Comparison of ENCODE assay signal across 1 cellular context in the genomic region with DNA sequence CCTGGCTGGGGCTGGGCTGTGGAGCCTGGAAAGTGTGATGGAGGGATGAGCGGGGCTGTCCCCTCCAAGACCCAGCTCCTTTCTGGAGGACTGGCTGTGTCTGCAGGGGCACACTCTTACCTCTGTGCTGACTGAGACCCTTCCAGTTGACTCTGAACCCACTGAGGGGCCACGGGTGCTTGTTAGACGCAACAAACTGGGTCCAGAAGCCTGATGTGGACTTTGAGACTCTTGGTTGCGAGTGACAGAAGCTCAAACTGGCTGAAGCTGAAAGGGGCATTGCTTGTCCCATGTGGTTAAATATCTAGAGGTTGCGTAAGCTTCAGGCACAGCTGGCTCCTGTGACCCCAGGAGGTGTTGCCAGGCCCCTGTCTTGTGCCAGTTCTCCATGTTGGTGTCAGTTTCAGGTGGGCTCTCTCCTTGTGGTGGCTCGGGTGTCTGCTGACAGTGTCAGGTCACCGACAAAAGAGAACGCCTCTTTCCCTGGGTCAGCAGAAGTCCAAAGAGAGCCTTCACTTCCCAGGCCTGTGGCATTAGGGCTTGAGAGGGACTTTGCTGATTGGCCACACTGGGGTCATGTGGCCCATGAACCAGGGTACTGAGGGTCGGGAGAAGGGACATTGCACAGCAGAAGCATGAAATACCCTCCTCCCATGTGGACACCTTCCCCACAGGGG.
TF ChIP-seq lines count a peak whose summit lies in the region.

No MANE protein-coding gene starts in this region.

TF ChIP-seq in HepG2, 621 proteins besides CTCF, POLR2A, EP300 and RAD21 (continued from another document and continues in another):
- TF ChIP-seq, protein P1, sequence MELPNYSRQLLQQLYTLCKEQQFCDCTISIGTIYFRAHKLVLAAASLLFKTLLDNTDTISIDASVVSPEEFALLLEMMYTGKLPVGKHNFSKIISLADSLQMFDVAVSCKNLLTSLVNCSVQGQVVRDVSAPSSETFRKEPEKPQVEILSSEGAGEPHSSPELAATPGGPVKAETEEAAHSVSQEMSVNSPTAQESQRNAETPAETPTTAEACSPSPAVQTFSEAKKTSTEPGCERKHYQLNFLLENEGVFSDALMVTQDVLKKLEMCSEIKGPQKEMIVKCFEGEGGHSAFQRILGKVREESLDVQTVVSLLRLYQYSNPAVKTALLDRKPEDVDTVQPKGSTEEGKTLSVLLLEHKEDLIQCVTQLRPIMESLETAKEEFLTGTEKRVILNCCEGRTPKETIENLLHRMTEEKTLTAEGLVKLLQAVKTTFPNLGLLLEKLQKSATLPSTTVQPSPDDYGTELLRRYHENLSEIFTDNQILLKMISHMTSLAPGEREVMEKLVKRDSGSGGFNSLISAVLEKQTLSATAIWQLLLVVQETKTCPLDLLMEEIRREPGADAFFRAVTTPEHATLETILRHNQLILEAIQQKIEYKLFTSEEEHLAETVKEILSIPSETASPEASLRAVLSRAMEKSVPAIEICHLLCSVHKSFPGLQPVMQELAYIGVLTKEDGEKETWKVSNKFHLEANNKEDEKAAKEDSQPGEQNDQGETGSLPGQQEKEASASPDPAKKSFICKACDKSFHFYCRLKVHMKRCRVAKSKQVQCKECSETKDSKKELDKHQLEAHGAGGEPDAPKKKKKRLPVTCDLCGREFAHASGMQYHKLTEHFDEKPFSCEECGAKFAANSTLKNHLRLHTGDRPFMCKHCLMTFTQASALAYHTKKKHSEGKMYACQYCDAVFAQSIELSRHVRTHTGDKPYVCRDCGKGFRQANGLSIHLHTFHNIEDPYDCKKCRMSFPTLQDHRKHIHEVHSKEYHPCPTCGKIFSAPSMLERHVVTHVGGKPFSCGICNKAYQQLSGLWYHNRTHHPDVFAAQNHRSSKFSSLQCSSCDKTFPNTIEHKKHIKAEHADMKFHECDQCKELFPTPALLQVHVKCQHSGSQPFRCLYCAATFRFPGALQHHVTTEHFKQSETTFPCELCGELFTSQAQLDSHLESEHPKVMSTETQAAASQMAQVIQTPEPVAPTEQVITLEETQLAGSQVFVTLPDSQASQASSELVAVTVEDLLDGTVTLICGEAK (IDR thresholded peaks at IDR 0.05), result no peak
- TF ChIP-seq, protein P1 (CRISPR knock-in tag; IDR thresholded peaks at IDR 0.05), result no peak; the same call in 1 of the 2 replicates
- TF ChIP-seq, protein P2, sequence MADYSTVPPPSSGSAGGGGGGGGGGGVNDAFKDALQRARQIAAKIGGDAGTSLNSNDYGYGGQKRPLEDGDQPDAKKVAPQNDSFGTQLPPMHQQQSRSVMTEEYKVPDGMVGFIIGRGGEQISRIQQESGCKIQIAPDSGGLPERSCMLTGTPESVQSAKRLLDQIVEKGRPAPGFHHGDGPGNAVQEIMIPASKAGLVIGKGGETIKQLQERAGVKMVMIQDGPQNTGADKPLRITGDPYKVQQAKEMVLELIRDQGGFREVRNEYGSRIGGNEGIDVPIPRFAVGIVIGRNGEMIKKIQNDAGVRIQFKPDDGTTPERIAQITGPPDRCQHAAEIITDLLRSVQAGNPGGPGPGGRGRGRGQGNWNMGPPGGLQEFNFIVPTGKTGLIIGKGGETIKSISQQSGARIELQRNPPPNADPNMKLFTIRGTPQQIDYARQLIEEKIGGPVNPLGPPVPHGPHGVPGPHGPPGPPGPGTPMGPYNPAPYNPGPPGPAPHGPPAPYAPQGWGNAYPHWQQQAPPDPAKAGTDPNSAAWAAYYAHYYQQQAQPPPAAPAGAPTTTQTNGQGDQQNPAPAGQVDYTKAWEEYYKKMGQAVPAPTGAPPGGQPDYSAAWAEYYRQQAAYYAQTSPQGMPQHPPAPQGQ (CRISPR knock-in tag; IDR thresholded peaks at IDR 0.05; ENCODE audit: borderline replicate concordance), result no peak
- no peak for TF ChIP-seq KLF12 (CRISPR knock-in tag; IDR thresholded peaks at IDR 0.05; ENCODE audit: borderline replicate concordance)
- no peak for TF ChIP-seq ZNF747 (CRISPR knock-in tag; IDR thresholded peaks at IDR 0.05; ENCODE audit: borderline replicate concordance)
- 0 out of 2 replicates have a peak, but pooled peaks have one; percentile 26 for TF ChIP-seq FOXK2 (IDR thresholded peaks at IDR 0.05)
- TF ChIP-seq, protein P3, sequence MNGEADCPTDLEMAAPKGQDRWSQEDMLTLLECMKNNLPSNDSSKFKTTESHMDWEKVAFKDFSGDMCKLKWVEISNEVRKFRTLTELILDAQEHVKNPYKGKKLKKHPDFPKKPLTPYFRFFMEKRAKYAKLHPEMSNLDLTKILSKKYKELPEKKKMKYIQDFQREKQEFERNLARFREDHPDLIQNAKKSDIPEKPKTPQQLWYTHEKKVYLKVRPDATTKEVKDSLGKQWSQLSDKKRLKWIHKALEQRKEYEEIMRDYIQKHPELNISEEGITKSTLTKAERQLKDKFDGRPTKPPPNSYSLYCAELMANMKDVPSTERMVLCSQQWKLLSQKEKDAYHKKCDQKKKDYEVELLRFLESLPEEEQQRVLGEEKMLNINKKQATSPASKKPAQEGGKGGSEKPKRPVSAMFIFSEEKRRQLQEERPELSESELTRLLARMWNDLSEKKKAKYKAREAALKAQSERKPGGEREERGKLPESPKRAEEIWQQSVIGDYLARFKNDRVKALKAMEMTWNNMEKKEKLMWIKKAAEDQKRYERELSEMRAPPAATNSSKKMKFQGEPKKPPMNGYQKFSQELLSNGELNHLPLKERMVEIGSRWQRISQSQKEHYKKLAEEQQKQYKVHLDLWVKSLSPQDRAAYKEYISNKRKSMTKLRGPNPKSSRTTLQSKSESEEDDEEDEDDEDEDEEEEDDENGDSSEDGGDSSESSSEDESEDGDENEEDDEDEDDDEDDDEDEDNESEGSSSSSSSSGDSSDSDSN (CRISPR knock-in tag; IDR thresholded peaks at IDR 0.05), result no peak; the same call in 1 of the 2 replicates
- TF ChIP-seq KLF11 (CRISPR knock-in tag; IDR thresholded peaks at IDR 0.05), result 0 out of 2 replicates have a peak, but pooled peaks have one; percentile 70
- TF ChIP-seq, protein P4, sequence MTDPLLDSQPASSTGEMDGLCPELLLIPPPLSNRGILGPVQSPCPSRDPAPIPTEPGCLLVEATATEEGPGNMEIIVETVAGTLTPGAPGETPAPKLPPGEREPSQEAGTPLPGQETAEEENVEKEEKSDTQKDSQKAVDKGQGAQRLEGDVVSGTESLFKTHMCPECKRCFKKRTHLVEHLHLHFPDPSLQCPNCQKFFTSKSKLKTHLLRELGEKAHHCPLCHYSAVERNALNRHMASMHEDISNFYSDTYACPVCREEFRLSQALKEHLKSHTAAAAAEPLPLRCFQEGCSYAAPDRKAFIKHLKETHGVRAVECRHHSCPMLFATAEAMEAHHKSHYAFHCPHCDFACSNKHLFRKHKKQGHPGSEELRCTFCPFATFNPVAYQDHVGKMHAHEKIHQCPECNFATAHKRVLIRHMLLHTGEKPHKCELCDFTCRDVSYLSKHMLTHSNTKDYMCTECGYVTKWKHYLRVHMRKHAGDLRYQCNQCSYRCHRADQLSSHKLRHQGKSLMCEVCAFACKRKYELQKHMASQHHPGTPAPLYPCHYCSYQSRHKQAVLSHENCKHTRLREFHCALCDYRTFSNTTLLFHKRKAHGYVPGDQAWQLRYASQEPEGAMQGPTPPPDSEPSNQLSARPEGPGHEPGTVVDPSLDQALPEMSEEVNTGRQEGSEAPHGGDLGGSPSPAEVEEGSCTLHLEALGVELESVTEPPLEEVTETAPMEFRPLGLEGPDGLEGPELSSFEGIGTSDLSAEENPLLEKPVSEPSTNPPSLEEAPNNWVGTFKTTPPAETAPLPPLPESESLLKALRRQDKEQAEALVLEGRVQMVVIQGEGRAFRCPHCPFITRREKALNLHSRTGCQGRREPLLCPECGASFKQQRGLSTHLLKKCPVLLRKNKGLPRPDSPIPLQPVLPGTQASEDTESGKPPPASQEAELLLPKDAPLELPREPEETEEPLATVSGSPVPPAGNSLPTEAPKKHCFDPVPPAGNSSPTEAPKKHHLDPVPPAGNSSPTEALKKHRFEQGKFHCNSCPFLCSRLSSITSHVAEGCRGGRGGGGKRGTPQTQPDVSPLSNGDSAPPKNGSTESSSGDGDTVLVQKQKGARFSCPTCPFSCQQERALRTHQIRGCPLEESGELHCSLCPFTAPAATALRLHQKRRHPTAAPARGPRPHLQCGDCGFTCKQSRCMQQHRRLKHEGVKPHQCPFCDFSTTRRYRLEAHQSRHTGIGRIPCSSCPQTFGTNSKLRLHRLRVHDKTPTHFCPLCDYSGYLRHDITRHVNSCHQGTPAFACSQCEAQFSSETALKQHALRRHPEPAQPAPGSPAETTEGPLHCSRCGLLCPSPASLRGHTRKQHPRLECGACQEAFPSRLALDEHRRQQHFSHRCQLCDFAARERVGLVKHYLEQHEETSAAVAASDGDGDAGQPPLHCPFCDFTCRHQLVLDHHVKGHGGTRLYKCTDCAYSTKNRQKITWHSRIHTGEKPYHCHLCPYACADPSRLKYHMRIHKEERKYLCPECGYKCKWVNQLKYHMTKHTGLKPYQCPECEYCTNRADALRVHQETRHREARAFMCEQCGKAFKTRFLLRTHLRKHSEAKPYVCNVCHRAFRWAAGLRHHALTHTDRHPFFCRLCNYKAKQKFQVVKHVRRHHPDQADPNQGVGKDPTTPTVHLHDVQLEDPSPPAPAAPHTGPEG (CRISPR knock-in tag; IDR thresholded peaks at IDR 0.05), result no peak
- TF ChIP-seq RORA (CRISPR knock-in tag; IDR thresholded peaks at IDR 0.05), result no peak
- TF ChIP-seq ASH2L (IDR thresholded peaks at IDR 0.05; ENCODE audit: insufficient read length, low read depth, low read length), result peak; percentile 24
- no peak for TF ChIP-seq ZNF672 (CRISPR knock-in tag; IDR thresholded peaks at IDR 0.05)
- peak; percentile 69; the same call in 1 of the 2 replicates for TF ChIP-seq SPEN (CRISPR knock-in tag; IDR thresholded peaks at IDR 0.05; ENCODE audit: low read depth)
- TF ChIP-seq ZNF274 (CRISPR knock-in tag; IDR thresholded peaks at IDR 0.05), result 0 out of 2 replicates have a peak, but pooled peaks have one; percentile 55
- peak; percentile 43; the same call in 1 of the 2 replicates for TF ChIP-seq PHF20 (CRISPR knock-in tag; IDR thresholded peaks at IDR 0.05)
- TF ChIP-seq CHCHD3 (CRISPR knock-in tag; IDR thresholded peaks at IDR 0.05), result no peak
- TF ChIP-seq ZNF563 (CRISPR knock-in tag; IDR thresholded peaks at IDR 0.05), result no peak
- TF ChIP-seq, protein P5, sequence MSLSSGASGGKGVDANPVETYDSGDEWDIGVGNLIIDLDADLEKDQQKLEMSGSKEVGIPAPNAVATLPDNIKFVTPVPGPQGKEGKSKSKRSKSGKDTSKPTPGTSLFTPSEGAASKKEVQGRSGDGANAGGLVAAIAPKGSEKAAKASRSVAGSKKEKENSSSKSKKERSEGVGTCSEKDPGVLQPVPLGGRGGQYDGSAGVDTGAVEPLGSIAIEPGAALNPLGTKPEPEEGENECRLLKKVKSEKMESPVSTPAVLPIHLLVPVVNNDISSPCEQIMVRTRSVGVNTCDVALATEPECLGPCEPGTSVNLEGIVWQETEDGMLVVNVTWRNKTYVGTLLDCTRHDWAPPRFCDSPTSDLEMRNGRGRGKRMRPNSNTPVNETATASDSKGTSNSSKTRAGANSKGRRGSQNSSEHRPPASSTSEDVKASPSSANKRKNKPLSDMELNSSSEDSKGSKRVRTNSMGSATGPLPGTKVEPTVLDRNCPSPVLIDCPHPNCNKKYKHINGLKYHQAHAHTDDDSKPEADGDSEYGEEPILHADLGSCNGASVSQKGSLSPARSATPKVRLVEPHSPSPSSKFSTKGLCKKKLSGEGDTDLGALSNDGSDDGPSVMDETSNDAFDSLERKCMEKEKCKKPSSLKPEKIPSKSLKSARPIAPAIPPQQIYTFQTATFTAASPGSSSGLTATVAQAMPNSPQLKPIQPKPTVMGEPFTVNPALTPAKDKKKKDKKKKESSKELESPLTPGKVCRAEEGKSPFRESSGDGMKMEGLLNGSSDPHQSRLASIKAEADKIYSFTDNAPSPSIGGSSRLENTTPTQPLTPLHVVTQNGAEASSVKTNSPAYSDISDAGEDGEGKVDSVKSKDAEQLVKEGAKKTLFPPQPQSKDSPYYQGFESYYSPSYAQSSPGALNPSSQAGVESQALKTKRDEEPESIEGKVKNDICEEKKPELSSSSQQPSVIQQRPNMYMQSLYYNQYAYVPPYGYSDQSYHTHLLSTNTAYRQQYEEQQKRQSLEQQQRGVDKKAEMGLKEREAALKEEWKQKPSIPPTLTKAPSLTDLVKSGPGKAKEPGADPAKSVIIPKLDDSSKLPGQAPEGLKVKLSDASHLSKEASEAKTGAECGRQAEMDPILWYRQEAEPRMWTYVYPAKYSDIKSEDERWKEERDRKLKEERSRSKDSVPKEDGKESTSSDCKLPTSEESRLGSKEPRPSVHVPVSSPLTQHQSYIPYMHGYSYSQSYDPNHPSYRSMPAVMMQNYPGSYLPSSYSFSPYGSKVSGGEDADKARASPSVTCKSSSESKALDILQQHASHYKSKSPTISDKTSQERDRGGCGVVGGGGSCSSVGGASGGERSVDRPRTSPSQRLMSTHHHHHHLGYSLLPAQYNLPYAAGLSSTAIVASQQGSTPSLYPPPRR (CRISPR knock-in tag; IDR thresholded peaks at IDR 0.05; ENCODE audit: borderline replicate concordance), result no peak; the same call in 1 of the 2 replicates
- 0 out of 2 replicates have a peak, but pooled peaks have one; percentile 40 for TF ChIP-seq ZNF441 (CRISPR knock-in tag; IDR thresholded peaks at IDR 0.05; ENCODE audit: borderline replicate concordance)
- TF ChIP-seq, protein P6, sequence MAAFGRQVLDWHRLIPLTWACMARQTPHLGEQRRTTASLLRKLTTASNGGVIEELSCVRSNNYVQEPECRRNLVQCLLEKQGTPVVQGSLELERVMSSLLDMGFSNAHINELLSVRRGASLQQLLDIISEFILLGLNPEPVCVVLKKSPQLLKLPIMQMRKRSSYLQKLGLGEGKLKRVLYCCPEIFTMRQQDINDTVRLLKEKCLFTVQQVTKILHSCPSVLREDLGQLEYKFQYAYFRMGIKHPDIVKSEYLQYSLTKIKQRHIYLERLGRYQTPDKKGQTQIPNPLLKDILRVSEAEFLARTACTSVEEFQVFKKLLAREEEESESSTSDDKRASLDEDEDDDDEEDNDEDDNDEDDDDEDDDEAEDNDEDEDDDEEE (CRISPR knock-in tag; IDR thresholded peaks at IDR 0.05), result 0 out of 2 replicates have a peak, but pooled peaks have one; percentile 65
